8 cellular contexts compared by ENCODE assay signal in the genomic region with DNA sequence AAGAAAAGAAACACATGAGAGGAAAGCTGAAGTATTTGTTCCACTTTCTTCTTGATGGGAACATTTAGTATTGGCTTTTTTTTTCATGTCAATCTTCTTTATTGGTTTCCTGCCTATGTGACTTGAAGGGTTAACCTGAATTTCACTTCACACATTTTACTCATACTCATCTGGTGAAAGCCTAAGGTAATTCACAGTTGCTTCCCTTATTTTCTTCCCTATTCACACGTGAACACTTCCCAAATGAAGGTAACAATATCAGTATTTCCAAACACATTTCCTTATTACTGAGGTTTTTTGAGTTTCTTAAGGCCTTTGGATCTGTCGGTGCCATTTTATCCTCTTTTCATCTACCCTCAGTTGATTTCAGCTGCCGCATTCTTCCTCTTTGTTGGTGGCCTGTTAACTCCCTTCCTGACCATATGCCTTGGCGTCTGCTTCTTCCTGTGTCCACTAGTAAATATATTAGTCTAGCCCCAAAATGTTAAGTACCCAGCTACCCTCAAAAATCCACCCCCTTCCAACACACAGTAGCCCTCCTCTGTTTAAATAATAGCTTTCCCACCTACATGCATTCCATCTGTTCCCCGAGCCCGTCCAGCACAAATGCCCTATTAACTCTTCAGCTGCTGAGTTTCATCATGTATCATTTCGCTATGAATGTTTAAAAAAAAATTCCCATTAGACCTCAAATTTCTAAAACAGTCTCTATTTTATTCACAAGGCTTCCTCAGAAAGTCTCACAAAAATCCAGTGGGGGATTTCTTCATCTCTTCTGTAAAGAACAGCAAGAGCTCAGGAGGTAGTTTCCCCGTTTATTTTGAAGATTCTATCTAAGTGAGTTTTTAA.
A peak's percentile ranks its signal among the peaks of the same experiment; 100 is the strongest.
DNase-seq lines count a peak whose midpoint lies in the region; ATAC-seq, FAIRE-seq and TF ChIP-seq lines count a peak whose summit lies in the region.

No MANE protein-coding gene starts in this region.

- FAIRE-seq in GM12892 (lab: Jason Lieb, UNC) = peak; percentile 73

- peak; percentile 44; the same call in 1 of the 2 replicates for TF ChIP-seq POLR2A in GM12892 (IDR thresholded peaks at IDR 0.05; ENCODE audit: low read depth, low read length)

- H3K79me2 ChIP-seq in SK-N-SH (ENCODE audit: insufficient read depth) = no peaks in the 10 kb centered on the region

- H3K9me3 ChIP-seq in SK-N-SH = no peaks in the 10 kb centered on the region

- CTCF ChIA-PET in SK-N-SH (lab: Yijun Ruan, JAX) = interaction anchor here (1.0 to 1.3 kb wide), 3 partner anchors 18 to 64 kb away, joined by 3 to 5 read pairs (median 4); no protein-coding TSS in a partner anchor

- POLR2A ChIA-PET in SK-N-SH (lab: Yijun Ruan, JAX) = no interaction called here

- peak overlapping the region in 1 of 2 experiments; percentile 24; a peak in 1 of 4 replicates for H3K4me3 ChIP-seq in SK-N-SH (ENCODE audit: low read depth in 2 of 2, low read length in 1 of 2)
- no peak overlapping the region for H3K4me3 ChIP-seq in fibroblast of mammary gland (ENCODE audit: control insufficient read depth, low read depth, low read length)
- no peak overlapping the region for H3K4me3 ChIP-seq in skeletal muscle cell (ENCODE audit: low read depth, low read length)

- H3K27ac ChIP-seq in SK-N-SH (ENCODE audit: low read depth in 2 of 2, low read length in 1 of 2) = peak overlapping the region; percentile 92

- DNase-seq in GM12892 (ENCODE audit: insufficient read length) (no peak), SK-N-SH (peak; percentile 8), fibroblast of mammary gland (ENCODE audit: low read depth) (peak; percentile 39), skeletal muscle cell (ENCODE audit: low read depth) (peak; percentile 4), dedifferentiated amniotic fluid mesenchymal stem cell (ENCODE audit: extremely low spot score) (no peak)

- H3K4me2 ChIP-seq in SK-N-SH = peak overlapping the region; percentile 66

- no peaks in the 10 kb centered on the region for H3K27me3 ChIP-seq in SK-N-SH (ENCODE audit: insufficient read depth)

- H3K9me2 ChIP-seq in SK-N-SH = no peaks in the 10 kb centered on the region

- no peak for TF ChIP-seq RAD21 in SK-N-SH (IDR thresholded peaks at IDR 0.05; ENCODE audit: low read length)

- WGBS in SK-N-SH (ENCODE audit: low lambda C conversion rate) = 41% methylated on average over 8 of the region's 8 CpGs

- peak overlapping the region; percentile 23 for H3K9ac ChIP-seq in SK-N-SH

- ATAC-seq in GM18870 (IDR thresholded peaks at IDR 0.05; ENCODE audit: unreplicated experiment) (no peak), HG03025 (IDR thresholded peaks at IDR 0.05; ENCODE audit: low FRiP score, unreplicated experiment) (no peak), HG03457 (IDR thresholded peaks at IDR 0.05; ENCODE audit: unreplicated experiment) (no peak)

- peaks cover 32% of the 10 kb centered on the region for H3F3A ChIP-seq in SK-N-SH (replicated peaks; ENCODE audit: insufficient read depth)

- H3K4me1 ChIP-seq in SK-N-SH (ENCODE audit: control insufficient read depth in 1 of 2, insufficient read depth in 2 of 2, low read depth in 1 of 2, low read length in 1 of 2) = peaks cover 17 to 58% of the 10 kb centered on the region in 2 experiments

- TF ChIP-seq CTCF in SK-N-SH (IDR thresholded peaks at IDR 0.05) = no peak
- no peak for TF ChIP-seq CTCF in fibroblast of mammary gland (conservative IDR thresholded peaks at IDR 0.05; ENCODE audit: control insufficient read depth, insufficient read depth, low read depth, low read length)

- TF ChIP-seq EP300 in SK-N-SH (IDR thresholded peaks at IDR 0.05; ENCODE audit: borderline replicate concordance in 1 of 2, low read depth in 1 of 2, low read length in 1 of 2) = no peak

- H4K20me1 ChIP-seq in SK-N-SH (ENCODE audit: insufficient read depth) = no peaks in the 10 kb centered on the region

- no peak overlapping the region; the same call in 1 of the 2 replicates for H2AFZ ChIP-seq in SK-N-SH (ENCODE audit: low read depth)

- H3K36me3 ChIP-seq in SK-N-SH (replicated peaks in 1 of 2; ENCODE audit: control insufficient read depth in 1 of 2, insufficient read depth in 2 of 2, low read length in 1 of 2) = peaks cover 0 to 8% of the 10 kb centered on the region in 2 experiments

TF ChIP-seq in SK-N-SH, 30 proteins besides CTCF, POLR2A, EP300 and RAD21:
- TF ChIP-seq, protein P1, sequence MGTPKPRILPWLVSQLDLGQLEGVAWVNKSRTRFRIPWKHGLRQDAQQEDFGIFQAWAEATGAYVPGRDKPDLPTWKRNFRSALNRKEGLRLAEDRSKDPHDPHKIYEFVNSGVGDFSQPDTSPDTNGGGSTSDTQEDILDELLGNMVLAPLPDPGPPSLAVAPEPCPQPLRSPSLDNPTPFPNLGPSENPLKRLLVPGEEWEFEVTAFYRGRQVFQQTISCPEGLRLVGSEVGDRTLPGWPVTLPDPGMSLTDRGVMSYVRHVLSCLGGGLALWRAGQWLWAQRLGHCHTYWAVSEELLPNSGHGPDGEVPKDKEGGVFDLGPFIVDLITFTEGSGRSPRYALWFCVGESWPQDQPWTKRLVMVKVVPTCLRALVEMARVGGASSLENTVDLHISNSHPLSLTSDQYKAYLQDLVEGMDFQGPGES (IDR thresholded peaks at IDR 0.05; ENCODE audit: low read depth, low read length) = no peak
- no peak for TF ChIP-seq ELF1 (IDR thresholded peaks at IDR 0.05)
- TF ChIP-seq RFX5 (IDR thresholded peaks at IDR 0.05; ENCODE audit: low read length) = no peak
- TF ChIP-seq, protein P2, sequence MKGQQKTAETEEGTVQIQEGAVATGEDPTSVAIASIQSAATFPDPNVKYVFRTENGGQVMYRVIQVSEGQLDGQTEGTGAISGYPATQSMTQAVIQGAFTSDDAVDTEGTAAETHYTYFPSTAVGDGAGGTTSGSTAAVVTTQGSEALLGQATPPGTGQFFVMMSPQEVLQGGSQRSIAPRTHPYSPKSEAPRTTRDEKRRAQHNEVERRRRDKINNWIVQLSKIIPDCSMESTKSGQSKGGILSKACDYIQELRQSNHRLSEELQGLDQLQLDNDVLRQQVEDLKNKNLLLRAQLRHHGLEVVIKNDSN (IDR thresholded peaks at IDR 0.05; ENCODE audit: borderline replicate concordance, low read depth) = no peak
- TF ChIP-seq TEAD4 (IDR thresholded peaks at IDR 0.05; ENCODE audit: borderline replicate concordance, insufficient read depth) = no peak
- no peak for TF ChIP-seq POLR2AphosphoS5 (IDR thresholded peaks at IDR 0.05; ENCODE audit: low read depth, low read length)
- no peak for TF ChIP-seq FOSL2 (IDR thresholded peaks at IDR 0.05; ENCODE audit: borderline replicate concordance, low read depth)
- no peak for TF ChIP-seq EZH2phosphoT487 (IDR thresholded peaks at IDR 0.05; ENCODE audit: borderline replicate concordance, low read depth)
- TF ChIP-seq, protein P3, sequence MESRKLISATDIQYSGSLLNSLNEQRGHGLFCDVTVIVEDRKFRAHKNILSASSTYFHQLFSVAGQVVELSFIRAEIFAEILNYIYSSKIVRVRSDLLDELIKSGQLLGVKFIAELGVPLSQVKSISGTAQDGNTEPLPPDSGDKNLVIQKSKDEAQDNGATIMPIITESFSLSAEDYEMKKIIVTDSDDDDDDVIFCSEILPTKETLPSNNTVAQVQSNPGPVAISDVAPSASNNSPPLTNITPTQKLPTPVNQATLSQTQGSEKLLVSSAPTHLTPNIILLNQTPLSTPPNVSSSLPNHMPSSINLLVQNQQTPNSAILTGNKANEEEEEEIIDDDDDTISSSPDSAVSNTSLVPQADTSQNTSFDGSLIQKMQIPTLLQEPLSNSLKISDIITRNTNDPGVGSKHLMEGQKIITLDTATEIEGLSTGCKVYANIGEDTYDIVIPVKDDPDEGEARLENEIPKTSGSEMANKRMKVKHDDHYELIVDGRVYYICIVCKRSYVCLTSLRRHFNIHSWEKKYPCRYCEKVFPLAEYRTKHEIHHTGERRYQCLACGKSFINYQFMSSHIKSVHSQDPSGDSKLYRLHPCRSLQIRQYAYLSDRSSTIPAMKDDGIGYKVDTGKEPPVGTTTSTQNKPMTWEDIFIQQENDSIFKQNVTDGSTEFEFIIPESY (IDR thresholded peaks at IDR 0.05; ENCODE audit: borderline replicate concordance, low read depth) = no peak
- TF ChIP-seq FOXJ3 (CRISPR knock-in tag; IDR thresholded peaks at IDR 0.05) = no peak
- TF ChIP-seq, protein P4, sequence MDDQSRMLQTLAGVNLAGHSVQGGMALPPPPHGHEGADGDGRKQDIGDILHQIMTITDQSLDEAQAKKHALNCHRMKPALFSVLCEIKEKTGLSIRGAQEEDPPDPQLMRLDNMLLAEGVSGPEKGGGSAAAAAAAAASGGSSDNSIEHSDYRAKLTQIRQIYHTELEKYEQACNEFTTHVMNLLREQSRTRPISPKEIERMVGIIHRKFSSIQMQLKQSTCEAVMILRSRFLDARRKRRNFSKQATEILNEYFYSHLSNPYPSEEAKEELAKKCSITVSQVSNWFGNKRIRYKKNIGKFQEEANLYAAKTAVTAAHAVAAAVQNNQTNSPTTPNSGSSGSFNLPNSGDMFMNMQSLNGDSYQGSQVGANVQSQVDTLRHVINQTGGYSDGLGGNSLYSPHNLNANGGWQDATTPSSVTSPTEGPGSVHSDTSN (IDR thresholded peaks at IDR 0.05) = no peak
- no peak for TF ChIP-seq GATA2 (CRISPR knock-in tag; IDR thresholded peaks at IDR 0.05)
- TF ChIP-seq, protein P5, sequence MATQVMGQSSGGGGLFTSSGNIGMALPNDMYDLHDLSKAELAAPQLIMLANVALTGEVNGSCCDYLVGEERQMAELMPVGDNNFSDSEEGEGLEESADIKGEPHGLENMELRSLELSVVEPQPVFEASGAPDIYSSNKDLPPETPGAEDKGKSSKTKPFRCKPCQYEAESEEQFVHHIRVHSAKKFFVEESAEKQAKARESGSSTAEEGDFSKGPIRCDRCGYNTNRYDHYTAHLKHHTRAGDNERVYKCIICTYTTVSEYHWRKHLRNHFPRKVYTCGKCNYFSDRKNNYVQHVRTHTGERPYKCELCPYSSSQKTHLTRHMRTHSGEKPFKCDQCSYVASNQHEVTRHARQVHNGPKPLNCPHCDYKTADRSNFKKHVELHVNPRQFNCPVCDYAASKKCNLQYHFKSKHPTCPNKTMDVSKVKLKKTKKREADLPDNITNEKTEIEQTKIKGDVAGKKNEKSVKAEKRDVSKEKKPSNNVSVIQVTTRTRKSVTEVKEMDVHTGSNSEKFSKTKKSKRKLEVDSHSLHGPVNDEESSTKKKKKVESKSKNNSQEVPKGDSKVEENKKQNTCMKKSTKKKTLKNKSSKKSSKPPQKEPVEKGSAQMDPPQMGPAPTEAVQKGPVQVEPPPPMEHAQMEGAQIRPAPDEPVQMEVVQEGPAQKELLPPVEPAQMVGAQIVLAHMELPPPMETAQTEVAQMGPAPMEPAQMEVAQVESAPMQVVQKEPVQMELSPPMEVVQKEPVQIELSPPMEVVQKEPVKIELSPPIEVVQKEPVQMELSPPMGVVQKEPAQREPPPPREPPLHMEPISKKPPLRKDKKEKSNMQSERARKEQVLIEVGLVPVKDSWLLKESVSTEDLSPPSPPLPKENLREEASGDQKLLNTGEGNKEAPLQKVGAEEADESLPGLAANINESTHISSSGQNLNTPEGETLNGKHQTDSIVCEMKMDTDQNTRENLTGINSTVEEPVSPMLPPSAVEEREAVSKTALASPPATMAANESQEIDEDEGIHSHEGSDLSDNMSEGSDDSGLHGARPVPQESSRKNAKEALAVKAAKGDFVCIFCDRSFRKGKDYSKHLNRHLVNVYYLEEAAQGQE (IDR thresholded peaks at IDR 0.05; ENCODE audit: low read depth, low read length) = no peak

Comparison
In these comparisons a context has a peak if more than half of its experiments do, and no peak if none do; other contexts are left out.
1. DNase-seq: peak in SK-N-SH (single experiment), fibroblast of mammary gland (single experiment) and skeletal muscle cell (single experiment); none in GM12892 (single experiment) and dedifferentiated amniotic fluid mesenchymal stem cell (single experiment).